In genomic region chr13:51946163-51946669, GRCh38 we compare ENCODE assay signal across 23 cellular contexts.
"Had no signal": no experiment of that assay in that cellular context is flagged by ENCODE, and none has a peak within 500 bp of the region (broad histone marks: within the 10 kb centered on the region; RNA-seq: fewer than 3 reads in every experiment).

No MANE protein-coding gene starts in this region.

- FAIRE-seq: HepG2 had no signal

- H3K27ac ChIP-seq: PC-9, Peyer's patch, SJCRH30 had no signal

- H2AFZ ChIP-seq: PC-9 had no signal

- H3K9me3 ChIP-seq: MG63, Peyer's patch, SJCRH30 had no signal

- H3K27me3 ChIP-seq: MG63, Peyer's patch, SJCRH30 had no signal

- H3K4me3 ChIP-seq: MG63, PC-9, Peyer's patch, SJCRH30 had no signal

- H3K36me3 ChIP-seq: MG63, SJCRH30 had no signal

- H3K4me2 ChIP-seq: PC-9 had no signal

- H3K4me1 ChIP-seq: SJCRH30 had no signal

- ATAC-seq: HepG2, Right ventricle myocardium inferior, SK-N-SH treated with all-trans-retinoic acid at 6 μM for 48 hours had no signal

- DNase-seq: IMR-90, Karpas-422, KG1, MG63, NCI-H1092 treated with DMSO at 0.1 percent for 48 hours, NCI-H1436, NCI-H187, NCI-H2029 treated with DMSO at 0.1 percent for 48 hours, NCI-H2171, NCI-H226, NCI-H446, NCI-H510A, NCI-H524 treated with DMSO at 0.1 percent for 48 hours, NCI-H69, NCI-H774, OCI-M1, PC-9, Peyer's patch, SHP77 treated with DMSO at 0.1 percent for 48 hours, SJCRH30 had no signal
